ENCODE assay signal across 1 cellular context in genomic region chr1:156495401-156496140, GRCh38.
TF ChIP-seq lines count a peak whose summit lies in the region.

No MANE protein-coding gene starts in this region.

TF ChIP-seq in HCT116, 20 proteins besides CTCF, POLR2A, EP300 and RAD21 (continued from another document):
- TF ChIP-seq REST (IDR thresholded peaks at IDR 0.05; ENCODE audit: low read depth) (no peak), CEBPB (IDR thresholded peaks at IDR 0.05; ENCODE audit: low read depth) (no peak), EGR1 (IDR thresholded peaks at IDR 0.05; ENCODE audit: low read depth) (no peak), FOSL1 (IDR thresholded peaks at IDR 0.05; ENCODE audit: low read depth) (no peak), JUND (IDR thresholded peaks at IDR 0.05) (no peak), SIN3A (IDR thresholded peaks at IDR 0.05; ENCODE audit: low read depth) (no peak), ZBTB33 (IDR thresholded peaks at IDR 0.05; ENCODE audit: extremely low read depth, insufficient replicate concordance, low read length) (no peak)
